ENCODE assay signal across 8 cellular contexts in the genomic region with DNA sequence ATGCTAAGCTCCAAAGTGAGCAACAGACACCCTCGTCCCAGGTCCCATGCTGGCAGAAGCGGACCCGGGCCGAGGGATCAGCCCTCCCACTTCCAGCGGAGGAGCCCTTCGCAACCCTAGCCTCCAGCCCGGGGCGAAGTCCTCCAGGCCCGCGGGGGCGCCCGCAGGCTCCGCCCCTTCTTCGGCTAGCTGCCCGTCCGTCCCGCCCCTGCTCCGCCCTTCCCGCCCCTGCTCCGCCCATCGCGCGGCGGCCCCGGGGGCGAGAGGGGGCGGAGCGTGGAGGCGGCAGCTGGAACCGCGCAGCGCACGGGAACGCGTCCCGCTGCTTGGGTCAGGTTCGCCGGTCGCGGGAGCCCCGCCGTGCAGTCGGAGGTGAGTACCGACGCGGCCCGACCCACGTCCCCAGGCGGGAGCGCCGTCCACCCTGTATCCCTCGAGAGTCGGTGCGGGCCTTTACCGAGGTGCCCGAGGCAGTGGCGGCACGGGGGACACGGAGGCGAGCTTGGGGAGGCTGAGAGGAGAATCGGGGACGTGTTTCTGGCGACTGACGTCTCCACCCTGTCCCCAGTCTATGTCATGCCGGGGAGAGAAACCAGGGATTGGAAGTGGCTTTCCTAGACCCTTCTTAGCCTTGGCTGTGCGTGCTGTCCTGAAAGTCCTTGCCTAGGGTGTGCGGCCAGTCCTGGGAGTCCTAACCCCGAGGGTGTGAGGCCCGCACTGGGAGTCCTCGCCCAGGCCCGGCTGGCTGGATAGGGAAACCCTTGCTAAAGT. TPM values are rescaled to one million over a fixed set of nuclear protein-coding genes. Genes with fewer than 3 reads are reported as not detected.
DNase-seq lines count a peak whose midpoint lies in the region; ATAC-seq and TF ChIP-seq lines count a peak whose summit lies in the region.

Gene ACO1, plus strand, starts transcription at position 280 of the 771 bp plus-strand sequence. CDS start 20,864 bp downstream, outside the sequence.

- H3K9me3 Mint-ChIP-seq in CD14-positive monocyte: no peaks in the 10 kb centered on the region
- H3K9me3 Mint-ChIP-seq in activated CD8-positive, alpha-beta T cell treated with anti-CD3 and anti-CD28 coated beads for 36 hours: no peaks in the 10 kb centered on the region

- CTCF ChIA-PET in activated CD8-positive, alpha-beta T cell treated with anti-CD3 and anti-CD28 coated beads for 36 hours (lab: Charles Lee): interaction anchor here (0.7 to 6.8 kb wide), 11 partner anchors 10 to 568 kb away, joined by 3 to 102 read pairs (median 5); partner anchors contain the start of genes NDUFB6, RIGI, SMIM27 and TOPORS

- peaks cover 20 to 30% (median 23%) of the 10 kb centered on the region in 3 donors for H3K27me3 Mint-ChIP-seq in CD14-positive monocyte (ENCODE audit: low read depth in 3 of 3)
- peaks cover 12% of the 10 kb centered on the region for H3K27me3 Mint-ChIP-seq in activated CD8-positive, alpha-beta T cell treated with anti-CD3 and anti-CD28 coated beads for 36 hours

- peak within 1 kb of the TSS; percentile 88 to 92 for H3K4me3 ChIP-seq in duodenal mucosa (ENCODE audit: low read depth in 1 of 2, low read length in 2 of 2)
- peak within 1 kb of the TSS; percentile 94 for H3K4me3 ChIP-seq in lower lobe of right lung

- peaks cover 20% of the 10 kb centered on the region for H3K4me1 Mint-ChIP-seq in CD14-positive monocyte
- peaks cover 17% of the 10 kb centered on the region for H3K4me1 Mint-ChIP-seq in activated CD8-positive, alpha-beta T cell treated with anti-CD3 and anti-CD28 coated beads for 36 hours (ENCODE audit: low read depth)

- ATAC-seq in HG03442 (IDR thresholded peaks at IDR 0.05; ENCODE audit: unreplicated experiment) (peak; percentile 96), lower lobe of right lung (peak; percentile 99)
- peak; percentile 97 for ATAC-seq in activated CD8-positive, alpha-beta T cell treated with anti-CD3 and anti-CD28 coated beads for 36 hours

- peak; percentile 63 for DNase-seq in CD14-positive monocyte (ENCODE audit: low spot score)
- peak; percentile 77 for DNase-seq in GM19240 (ENCODE audit: insufficient read length, low spot score)
- DNase-seq in NCI-H748 treated with DMSO at 0.1 percent for 48 hours (lab: John Stamatoyannopoulos, UW): peak; percentile 50
- peak; percentile 83 for DNase-seq in activated CD8-positive, alpha-beta T cell treated with anti-CD3 and anti-CD28 coated beads for 36 hours
- peak; percentile 93 for DNase-seq in lower lobe of right lung
- DNase-seq in stimulated activated CD4-positive, alpha-beta T cell treated with anti-CD3 and anti-CD28 coated beads, TNF-alpha, amount 100 ng/mL, for 1 hour (ENCODE audit: low read depth in 3 of 3, low spot score in 1 of 3): peak; percentile 64 to 82 (median 76)

- H3K4me3 Mint-ChIP-seq in CD14-positive monocyte: peak within 1 kb of the TSS; percentile 88 to 94
- H3K4me3 Mint-ChIP-seq in activated CD8-positive, alpha-beta T cell treated with anti-CD3 and anti-CD28 coated beads for 36 hours: peak within 1 kb of the TSS; percentile 81

- no peaks in the 10 kb centered on the region for H3K36me3 Mint-ChIP-seq in CD14-positive monocyte
- no peaks in the 10 kb centered on the region for H3K36me3 Mint-ChIP-seq in activated CD8-positive, alpha-beta T cell treated with anti-CD3 and anti-CD28 coated beads for 36 hours (ENCODE audit: low read depth)

- POLR2A ChIA-PET in activated CD8-positive, alpha-beta T cell treated with anti-CD3 and anti-CD28 coated beads for 36 hours (lab: Charles Lee): no interaction called here

- TF ChIP-seq CTCF in CD14-positive monocyte (IDR thresholded peaks at IDR 0.05): no peak
- no peak for TF ChIP-seq CTCF in activated CD8-positive, alpha-beta T cell treated with anti-CD3 and anti-CD28 coated beads for 36 hours (IDR thresholded peaks at IDR 0.05)
- no peak for TF ChIP-seq CTCF in lower lobe of right lung (IDR thresholded peaks at IDR 0.05)

- H3K27me3 ChIP-seq in duodenal mucosa (ENCODE audit: control insufficient read depth in 1 of 2, insufficient read depth in 2 of 2, low read length in 2 of 2) (peaks cover 0 to 3% of the 10 kb centered on the region in 2 donors), lower lobe of right lung (ENCODE audit: low read depth) (no peaks in the 10 kb centered on the region)

- H3K27ac Mint-ChIP-seq in CD14-positive monocyte: peak within 1 kb of the TSS in 6 of 7 donors; percentile 26 to 84 (median 62)
- no peak within 1 kb of the TSS for H3K27ac Mint-ChIP-seq in activated CD8-positive, alpha-beta T cell treated with anti-CD3 and anti-CD28 coated beads for 36 hours

- H3K27ac ChIP-seq in duodenal mucosa (ENCODE audit: low read depth, low read length): peak within 1 kb of the TSS; percentile 70
- H3K27ac ChIP-seq in lower lobe of right lung: peak within 1 kb of the TSS; percentile 85

- H3K9ac ChIP-seq in duodenal mucosa (ENCODE audit: low read depth in 1 of 2, low read length in 2 of 2): peak within 1 kb of the TSS; percentile 86 to 88

- H3K9me3 ChIP-seq in duodenal mucosa (ENCODE audit: control insufficient read depth in 1 of 2, low read length in 2 of 2) (no peaks in the 10 kb centered on the region), lower lobe of right lung (no peaks in the 10 kb centered on the region)

- H3K36me3 ChIP-seq in duodenal mucosa (ENCODE audit: control insufficient read depth in 1 of 2, insufficient read depth in 2 of 2, low read length in 2 of 2) (no peaks in the 10 kb centered on the region), lower lobe of right lung (no peaks in the 10 kb centered on the region)

- H3K4me1 ChIP-seq in duodenal mucosa (ENCODE audit: control insufficient read depth in 1 of 2, insufficient read depth in 2 of 2, low read length in 2 of 2) (peaks cover 25 to 26% of the 10 kb centered on the region in 2 donors), lower lobe of right lung (peaks cover 30% of the 10 kb centered on the region)

- intact Hi-C loops in CD14-positive monocyte (cut with micrococcal nuclease) (loop anchor here in 1 of 2 donors (2.0 kb wide), 1 partner anchor 188 kb away; the partner anchor contains the start of gene NDUFB6), lower lobe of right lung (cut with DNase I) (loop anchor here (10.0 kb wide), 1 partner anchor 590 kb away; no protein-coding TSS in a partner anchor)
- intact Hi-C loops in activated CD8-positive, alpha-beta T cell treated with anti-CD3 and anti-CD28 coated beads for 36 hours (cut with micrococcal nuclease): no loop called here

RNA-seq across cellular contexts. Expression of gene ACO1, which starts in this region (rescaled TPM):
- 10 to 100 TPM; 10.5 to 12.5 TPM for polyA plus RNA-seq in CD14-positive monocyte
- total RNA-seq in activated CD8-positive, alpha-beta T cell treated with anti-CD3 and anti-CD28 coated beads for 36 hours: 10 to 100 TPM; 15.3 to 15.7 TPM
- total RNA-seq in lower lobe of right lung: 33.6 TPM

Comparison
In these comparisons a context has a peak if more than half of its experiments do, and no peak if none do; other contexts are left out.
1. Peak in every context shown above with its lines: DNase-seq, ATAC-seq, H3K4me3 ChIP-seq and H3K27ac ChIP-seq.